In the genomic region with DNA sequence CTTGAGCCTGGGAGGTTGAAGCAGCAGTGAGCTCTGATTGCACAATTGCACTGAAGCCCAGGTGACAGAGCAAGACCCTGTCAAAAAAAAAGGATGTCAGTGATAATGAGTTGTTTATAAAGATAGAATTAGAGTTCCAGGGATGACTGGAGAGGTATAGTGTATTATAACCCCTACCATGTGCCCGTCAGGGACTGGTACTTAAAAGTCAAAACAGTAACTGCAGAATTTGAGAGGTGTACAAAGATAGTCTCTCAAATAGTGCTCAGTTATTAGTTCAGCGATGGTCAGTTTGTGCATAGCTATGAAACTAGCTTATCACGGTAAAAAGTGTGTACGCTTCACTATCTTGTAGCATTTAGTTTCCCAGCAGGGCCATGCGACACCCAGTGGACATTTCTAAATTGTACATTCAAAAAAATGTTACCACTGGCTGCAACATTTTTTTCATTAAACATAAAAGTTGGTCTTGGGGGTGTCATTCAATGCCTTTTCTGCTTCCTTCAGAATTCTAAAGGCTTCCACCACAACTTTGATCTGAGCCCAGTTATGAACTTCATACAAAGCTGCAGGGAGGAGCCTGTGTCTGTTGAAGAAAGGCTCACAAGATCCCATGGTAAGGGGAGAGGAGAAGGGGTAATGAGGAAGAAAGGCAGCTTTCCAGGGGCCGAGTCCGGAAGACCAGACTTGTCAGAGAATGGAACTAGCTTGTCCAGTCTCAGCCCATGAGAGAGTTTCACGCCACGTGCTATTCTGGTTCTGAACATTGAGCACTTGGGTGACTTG, we compare ENCODE assay signal across 10 cellular contexts. TPM values are rescaled to one million over a fixed set of nuclear protein-coding genes. Genes with fewer than 3 reads are reported as not detected.
DNase-seq lines count a peak whose midpoint lies in the region; ATAC-seq, FAIRE-seq and TF ChIP-seq lines count a peak whose summit lies in the region.
"Had no signal": no experiment of that assay in that cellular context is flagged by ENCODE, and none has a peak within 500 bp of the region (broad histone marks: within the 10 kb centered on the region; RNA-seq: fewer than 3 reads in every experiment).

No MANE protein-coding gene starts in this region.

- BruUV-seq in Panc1 (replicated peaks; lab: Mats Ljungman, UMichigan) = no TSS peak

- H3K9me3 ChIP-seq in Panc1 (ENCODE audit: control insufficient read depth, insufficient read depth, low read depth, low read length) (no peaks in the 10 kb centered on the region), spleen (no peaks in the 10 kb centered on the region)

- TF ChIP-seq CTCF in GM12872 (IDR thresholded peaks at IDR 0.05; ENCODE audit: insufficient read depth, low read depth, low read length) (peak; percentile 41; the same call in 2 of the 3 replicates), Panc1 (IDR thresholded peaks at IDR 0.05) (peak; percentile 73), spleen (IDR thresholded peaks at IDR 0.05 in 8 of 11, conservative IDR thresholded peaks at IDR 0.05 in 3 of 11) (peak in 1 of 11 experiments; percentile 19)

- WGBS in spleen, 5 donors = 71 to 88% (median 77%) methylated on average over 9 of the region's 9 CpGs

- POLR2A ChIA-PET in Panc1 (lab: Charles Lee) = interaction anchor here (0.6 kb wide), 1 partner anchor 185 kb away, joined by 4 read pairs; no protein-coding TSS in a partner anchor

- TF ChIP-seq POLR2A in spleen (IDR thresholded peaks at IDR 0.05) = no peak

- peak; percentile 90 for FAIRE-seq in A204.1 (lab: Jason Lieb, UNC)
- FAIRE-seq: GM12891 had no signal

- H3K27me3 ChIP-seq in Panc1 (ENCODE audit: control insufficient read depth, insufficient read depth, low read length) (no peaks in the 10 kb centered on the region; the same call in 1 of the 2 replicates), spleen (replicated peaks in 1 of 7) (peaks cover 0 to 29% (median 0%) of the 10 kb centered on the region in 7 donors)

- CTCF ChIA-PET in Panc1 (lab: Charles Lee) = no interaction called here

- no peaks in the 10 kb centered on the region for H3K36me3 ChIP-seq in Panc1 (ENCODE audit: control insufficient read depth, insufficient read depth, low read length)
- no peaks in the 10 kb centered on the region for H3K36me3 ChIP-seq in spleen

- ATAC-seq in Panc1 = peak; percentile 60; the same call in 1 of the 2 replicates
- ATAC-seq: natural killer cell had no signal

- H3K27ac ChIP-seq in Panc1 (ENCODE audit: low read length) = no peak overlapping the region
- H3K27ac ChIP-seq in substantia nigra (ENCODE audit: low read depth, low read length, poor library complexity, severe bottlenecking) = no peak overlapping the region
- H3K27ac ChIP-seq in spleen = no peak overlapping the region

- intact Hi-C loops in Panc1 (cut with micrococcal nuclease; ENCODE audit: unreplicated experiment) (loop anchor here (5.0 kb wide), 1 partner anchor 177 kb away; no protein-coding TSS in a partner anchor), spleen (cut with DNase I; ENCODE audit: low total_unique reads) (no loop called here)

- DNase-seq in Panc1 (ENCODE audit: low read depth, low spot score) = no peak
- DNase-seq in fibroblast of gingiva (ENCODE audit: low read depth) = peak; percentile 2
- no peak for DNase-seq in activated CD4-positive, CD25-positive, alpha-beta regulatory T cell (lab: John Stamatoyannopoulos, UW)
- DNase-seq in substantia nigra (lab: John Stamatoyannopoulos, UW) = no peak
- no peak for DNase-seq in spleen
- no peak for DNase-seq in activated naive CD4-positive, alpha-beta T cell (lab: John Stamatoyannopoulos, UW)
- DNase-seq: natural killer cell had no signal

- no peaks in the 10 kb centered on the region for H3K4me1 ChIP-seq in Panc1 (ENCODE audit: control insufficient read depth, insufficient read depth, low read length)
- H3K4me1 ChIP-seq in spleen = no peaks in the 10 kb centered on the region

- in situ Hi-C loops in Panc1 (cut with HindIII; ENCODE audit: low pct_unique_long_range_greater_than_20kb, low sequenced_read_pairs) = no loop called here

- H3K4me3 ChIP-seq in Panc1 (ENCODE audit: low read depth in 2 of 2, low read length in 2 of 2) (no peak overlapping the region), spleen (no peak overlapping the region)

RNA-seq across cellular contexts. Expression of gene GYG2, which starts 9.2 kb away (rescaled TPM):
- total RNA-seq in Panc1 (2021; ENCODE audit: unreplicated experiment) = 0.85 TPM
- polyA plus RNA-seq in Panc1 (2012; ENCODE audit: insufficient read length) = 1.1 TPM
- total RNA-seq in spleen = under 1 TPM in 5 of 7 donors, not detected in 2; 0.22 to 0.92 (median 0.30) TPM
- under 1 TPM; 0.33 to 0.53 (median 0.38) TPM for polyA plus RNA-seq in spleen
- total RNA-seq: natural killer cell had no signal
